ENCODE assay signal across 24 cellular contexts in genomic region chr4:40299126-40299525, GRCh38. TPM values are rescaled to one million over a fixed set of nuclear protein-coding genes. Genes with fewer than 3 reads are reported as not detected.
"Had no signal": no experiment of that assay in that cellular context is flagged by ENCODE, and none has a peak within 500 bp of the region (broad histone marks: within the 10 kb centered on the region; RNA-seq: fewer than 3 reads in every experiment).

No MANE protein-coding gene starts in this region.

- H3K4me3 Mint-ChIP-seq: activated naive CD4-positive, alpha-beta T cell treated with anti-CD3 and anti-CD28 coated beads, Interleukin-2, amount 50 U/mL, for 24 hours; activated T-cell treated with anti-CD3 and anti-CD28 coated beads, Interleukin-2, amount 50 U/mL, for 72 hours; endodermal cell; neural crest cell; T-helper 1 cell treated with Interleukin-12 subunit alpha and Interleukin-12 subunit beta and Interleukin-4 antibody, amounts not matched to agents 30 μg/mL and 1 μg/mL, for 36 hours had no signal

- H3K9me3 Mint-ChIP-seq: neural crest cell had no signal

- H3K27me3 ChIP-seq: cardiac muscle cell had no signal

- H3K36me3 ChIP-seq: cardiac muscle cell, left ventricle myocardium inferior, tibial artery had no signal

- H3K27ac Mint-ChIP-seq: endodermal cell had no signal

- H3K4me1 Mint-ChIP-seq: neural crest cell had no signal

- H3K4me1 ChIP-seq: left ventricle myocardium inferior, tibial artery had no signal

- H3K4me3 ChIP-seq: cardiac muscle cell, left ventricle myocardium inferior, tibial artery had no signal

- H3K27ac ChIP-seq: cardiac muscle cell, left ventricle myocardium inferior, tibial artery had no signal

- H3K27me3 Mint-ChIP-seq: activated naive CD4-positive, alpha-beta T cell treated with anti-CD3 and anti-CD28 coated beads, Interleukin-2, amount 50 U/mL, for 24 hours had no signal

- DNase-seq: activated CD4-positive, alpha-beta T cell treated with anti-CD3 and anti-CD28 coated beads, Interleukin-2, amount 50 U/mL, for 1 hour; activated CD4-positive, CD25-positive, alpha-beta regulatory T cell treated with anti-CD3 and anti-CD28 coated beads, Interleukin-2, amount 50 U/mL, for 72 hours; activated T-cell treated with anti-CD3 and anti-CD28 coated beads, Interleukin-2, amount 50 U/mL, for 72 hours; amniotic stem cell; foreskin melanocyte; hypothalamus; left ventricle myocardium inferior; midbrain; stimulated activated CD4-positive, alpha-beta T cell treated with anti-CD3 and anti-CD28 coated beads, Interleukin-12 subunit alpha, Interleukin-12 subunit beta, amount 100 ng/mL, for 4 hours; stimulated activated CD4-positive, alpha-beta T cell treated with anti-CD3 and anti-CD28 coated beads, Interleukin-1b, Interleukin-23, amount 100 ng/mL, for 48 hours; stimulated activated naive CD4-positive, alpha-beta T cell treated with Interleukin-2 at 50 U/mL for 16 hours; tibial artery had no signal

- H3K9me3 ChIP-seq: left ventricle myocardium inferior, tibial artery had no signal

RNA-seq across cellular contexts. Expression of gene CHRNA9, which starts 36.0 kb away (rescaled TPM):
- total RNA-seq: activated T-cell treated with anti-CD3 and anti-CD28 coated beads, Interleukin-2, amount 50 U/mL, for 72 hours; cardiac muscle cell; dermis microvascular lymphatic vessel endothelial cell; epithelial cell of proximal tubule; fibroblast of lung; left ventricle myocardium inferior; neural crest cell; omental fat pad; posterior vena cava; subcutaneous adipose tissue; urinary bladder had no signal
- polyA plus RNA-seq: cardiac muscle cell, fibroblast of lung had no signal
